ENCODE assay signal across 19 cellular contexts in genomic region chr1:42674682-42675081, GRCh38.
"Had no signal": no experiment of that assay in that cellular context is flagged by ENCODE, and none has a peak within 500 bp of the region (broad histone marks: within the 10 kb centered on the region; RNA-seq: fewer than 3 reads in every experiment).

No MANE protein-coding gene starts in this region.

- H3K27ac Mint-ChIP-seq: activated CD4-positive, alpha-beta memory T cell treated with anti-CD3 and anti-CD28 coated beads, Interleukin-2, amount 10 ng/mL, durations not matched to agents 7 days and 5 days; neural progenitor cell; T-helper 17 cell; WTC11 had no signal

- H3K4me3 ChIP-seq: lung, neural progenitor cell, skin epidermis, testis, upper lobe of right lung had no signal

- H3K27me3 Mint-ChIP-seq: activated CD4-positive, alpha-beta memory T cell treated with anti-CD3 and anti-CD28 coated beads, Interleukin-2, amount 10 ng/mL, durations not matched to agents 7 days and 5 days; naive B cell; T-helper 17 cell had no signal

- DNase-seq: activated CD4-positive, alpha-beta memory T cell treated with anti-CD3 and anti-CD28 coated beads, Interleukin-2, amount 10 ng/mL, durations not matched to agents 7 days and 5 days; activated CD4-positive, alpha-beta T cell treated with anti-CD3 and anti-CD28 coated beads for 4 hours; activated effector memory CD4-positive, alpha-beta T cell treated with anti-CD3 and anti-CD28 coated beads, Interleukin-2, amount 50 U/mL, for 16 hours; activated T-cell treated with anti-CD3 and anti-CD28 coated beads, Interleukin-2, amount 50 U/mL, for 4 hours; aorta; hypothalamus; kidney; midbrain; naive B cell; stimulated activated CD4-positive, alpha-beta T cell treated with anti-CD3 and anti-CD28 coated beads, Interleukin-4, amount 100 ng/mL, for 24 hours; stimulated activated naive CD4-positive, alpha-beta T cell treated with Interleukin-2 at 50 U/mL for 16 hours; T-helper 17 cell; testis; upper lobe of right lung had no signal

- H3K9me3 Mint-ChIP-seq: activated CD4-positive, alpha-beta memory T cell treated with anti-CD3 and anti-CD28 coated beads, Interleukin-2, amount 10 ng/mL, durations not matched to agents 7 days and 5 days; activated naive CD4-positive, alpha-beta T cell treated with anti-CD3 and anti-CD28 coated beads, Interleukin-2, amount 50 U/mL, for 72 hours; activated T-cell treated with anti-CD3 and anti-CD28 coated beads, Interleukin-2, amount 50 U/mL, for 4 hours; naive B cell; neural progenitor cell; WTC11 had no signal

- H3K27me3 ChIP-seq: neural progenitor cell, testis, upper lobe of right lung had no signal

- H3K4me3 Mint-ChIP-seq: activated CD4-positive, alpha-beta memory T cell treated with anti-CD3 and anti-CD28 coated beads, Interleukin-2, amount 10 ng/mL, durations not matched to agents 7 days and 5 days; activated T-cell treated with anti-CD3 and anti-CD28 coated beads, Interleukin-2, amount 50 U/mL, for 4 hours; naive B cell; neural progenitor cell; T-helper 17 cell; WTC11 had no signal

- H3K4me1 ChIP-seq: neural progenitor cell, testis had no signal

- ATAC-seq: activated naive CD4-positive, alpha-beta T cell treated with anti-CD3 and anti-CD28 coated beads, Interleukin-2, amount 50 U/mL, for 72 hours; activated T-cell treated with anti-CD3 and anti-CD28 coated beads, Interleukin-2, amount 50 U/mL, for 4 hours; T-helper 17 cell; WTC11 had no signal

- H3K27ac ChIP-seq: neural progenitor cell, testis, upper lobe of right lung had no signal

- H3K9me3 ChIP-seq: testis, upper lobe of right lung had no signal

- H3K4me1 Mint-ChIP-seq: WTC11 had no signal
